In the genomic region with DNA sequence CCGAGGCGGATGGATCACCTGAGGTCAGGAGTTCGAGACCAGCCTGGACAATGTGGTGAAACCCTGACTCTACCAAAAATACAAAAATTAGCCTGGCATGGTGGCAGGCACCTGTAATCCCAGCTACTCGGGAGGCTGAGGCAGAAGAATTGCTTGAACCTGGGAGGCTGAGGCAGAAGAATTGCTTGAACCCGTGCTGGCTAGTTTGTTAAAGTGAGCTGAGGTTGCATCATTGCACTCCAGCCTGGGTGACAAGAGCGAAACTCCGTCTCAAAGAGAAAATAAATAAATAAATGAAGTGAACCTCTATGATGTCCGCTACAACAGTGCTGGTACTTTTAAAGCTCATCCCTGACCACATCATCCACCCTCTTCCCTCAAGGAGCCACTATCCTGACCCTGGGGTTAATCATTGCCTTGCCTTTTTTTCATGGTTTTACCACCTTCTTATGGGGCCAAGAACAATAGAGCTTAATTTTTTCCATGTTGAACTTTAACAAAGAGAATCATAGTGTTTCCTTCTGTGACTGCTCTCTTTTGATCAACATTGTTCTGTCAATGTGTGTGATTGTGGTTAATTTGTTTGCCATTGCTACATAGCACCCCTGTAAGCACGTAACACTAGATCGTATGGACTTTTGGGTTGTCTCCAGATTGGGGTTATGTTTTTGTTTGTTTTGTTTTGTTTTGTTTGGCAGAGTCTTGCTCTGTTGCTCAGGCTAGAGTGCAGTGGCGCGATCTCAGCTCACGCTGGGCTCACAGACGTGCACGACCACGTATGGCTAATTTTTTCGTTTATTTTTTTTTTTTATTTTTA, we compare ENCODE assay signal across 18 cellular contexts. TPM values are rescaled to one million over a fixed set of nuclear protein-coding genes. Genes with fewer than 3 reads are reported as not detected.
DNase-seq lines count a peak whose midpoint lies in the region; ATAC-seq, FAIRE-seq and TF ChIP-seq lines count a peak whose summit lies in the region.
"Had no signal": no experiment of that assay in that cellular context is flagged by ENCODE, and none has a peak within 500 bp of the region (broad histone marks: within the 10 kb centered on the region; RNA-seq: fewer than 3 reads in every experiment).

No MANE protein-coding gene starts in this region.

- H3K79me2 ChIP-seq in HepG2 (ENCODE audit: insufficient read depth, low read length), result no peaks in the 10 kb centered on the region

- H3K4me3 Mint-ChIP-seq in stimulated activated effector memory CD8-positive, alpha-beta T cell treated with anti-CD3 and anti-CD28 coated beads, Interleukin-12 subunit alpha, Interleukin-12 subunit beta, amount 100 ng/mL, for 72 hours, result no peak overlapping the region
- H3K4me3 Mint-ChIP-seq: activated CD4-positive, alpha-beta T cell treated with anti-CD3 and anti-CD28 coated beads for 36 hours; CD8-positive, alpha-beta memory T cell; central memory CD8-positive, alpha-beta T cell; GM23338; T-helper 1 cell treated with Interleukin-12 subunit alpha and Interleukin-12 subunit beta and Interleukin-4 antibody, amounts not matched to agents 30 μg/mL and 1 μg/mL, for 36 hours had no signal

- CTCF ChIA-PET in HepG2 (lab: Yijun Ruan, JAX; ENCODE audit: low intra/inter-chr PET ratio, low total read pairs), result no interaction called here

- TF ChIP-seq RAD21 in HepG2 (CRISPR knock-in tag; IDR thresholded peaks at IDR 0.05), result no peak

- H2AFZ ChIP-seq in HepG2 (ENCODE audit: low read length), result no peak overlapping the region
- H2AFZ ChIP-seq: GM23338 had no signal

- no peak overlapping the region; a peak in 1 of 6 replicates for H3K4me3 ChIP-seq in HepG2 (replicated peaks in 1 of 3; ENCODE audit: insufficient read depth in 1 of 3, low read depth in 2 of 3, low read length in 3 of 3)
- H3K4me3 ChIP-seq: GM23338, thyroid gland had no signal

- in situ Hi-C loops in HepG2 (cut with HindIII; ENCODE audit: extremely low pct_ligation_motif_present, low pct_unique_long_range_greater_than_20kb), result loop anchor here (5.0 kb wide), 1 partner anchor 97 kb away; no protein-coding TSS in a partner anchor

- intact Hi-C loops in HepG2 (cut with micrococcal nuclease; ENCODE audit: unreplicated experiment), result loop anchor here (5.0 kb wide), 1 partner anchor 77 kb away; a partner anchor contains a TSS

- no peak overlapping the region for H3K27ac Mint-ChIP-seq in stimulated activated effector memory CD8-positive, alpha-beta T cell treated with anti-CD3 and anti-CD28 coated beads, Interleukin-12 subunit alpha, Interleukin-12 subunit beta, amount 100 ng/mL, for 72 hours
- H3K27ac Mint-ChIP-seq: activated CD4-positive, alpha-beta T cell treated with anti-CD3 and anti-CD28 coated beads for 36 hours; CD8-positive, alpha-beta memory T cell; GM23338; T-helper 1 cell treated with Interleukin-12 subunit alpha and Interleukin-12 subunit beta and Interleukin-4 antibody, amounts not matched to agents 30 μg/mL and 1 μg/mL, for 36 hours had no signal

- no peak for TF ChIP-seq POLR2A in HepG2 (IDR thresholded peaks at IDR 0.05; ENCODE audit: insufficient read depth in 1 of 2, low read depth in 2 of 2, low read length in 2 of 2)

- peak; percentile 61 for ATAC-seq in HepG2
- ATAC-seq in stimulated activated effector memory CD8-positive, alpha-beta T cell treated with anti-CD3 and anti-CD28 coated beads, Interleukin-12 subunit alpha, Interleukin-12 subunit beta, amount 100 ng/mL, for 72 hours, result no peak
- ATAC-seq: activated CD4-positive, alpha-beta T cell treated with anti-CD3 and anti-CD28 coated beads for 36 hours; GM23338 had no signal

- TF ChIP-seq CTCF in HepG2 (CRISPR knock-in tag; IDR thresholded peaks at IDR 0.05), result no peak

- 36% methylated on average over 17 of the region's 17 CpGs for WGBS in HepG2 (ENCODE audit: low lambda C conversion rate)

- peak; percentile 19 for DNase-seq in DMS153 (lab: John Stamatoyannopoulos, UW)
- no peak for DNase-seq in DMS153 treated with DMSO at 0.1 percent for 48 hours (lab: John Stamatoyannopoulos, UW; ENCODE audit: unreplicated experiment)
- DNase-seq in RCC 7860 (ENCODE audit: low spot score), result no peak
- DNase-seq in HepG2 (ENCODE audit: low spot score), result peak; percentile 82
- no peak for DNase-seq in stimulated activated effector memory CD8-positive, alpha-beta T cell treated with anti-CD3 and anti-CD28 coated beads, Interleukin-12 subunit alpha, Interleukin-12 subunit beta, amount 100 ng/mL, for 72 hours (ENCODE audit: low spot score in 2 of 2)
- DNase-seq in NCI-H1694 (lab: John Stamatoyannopoulos, UW), result no peak
- DNase-seq: activated CD4-positive, alpha-beta T cell treated with anti-CD3 and anti-CD28 coated beads for 36 hours; activated T-cell treated with anti-CD3 and anti-CD28 coated beads for 4 hours; CD8-positive, alpha-beta memory T cell; head of caudate nucleus; NCI-H2171 treated with DMSO at 0.1 percent for 48 hours had no signal

- H3K27ac ChIP-seq in HepG2 (ENCODE audit: extremely low read length, insufficient read depth, low read length), result peak overlapping the region; percentile 28
- H3K27ac ChIP-seq: 22Rv1, thyroid gland had no signal

- peak; percentile 8 for FAIRE-seq in RCC 7860 (lab: Jason Lieb, UNC)
- no peak for FAIRE-seq in HepG2 (lab: Jason Lieb, UNC)

- TF ChIP-seq EP300 in HepG2 (IDR thresholded peaks at IDR 0.05; ENCODE audit: low read depth in 2 of 2, low read length in 2 of 2) (peak; percentile 44 to 70; a peak in 1 of 4 replicates), HepG2 (CRISPR knock-in tag; IDR thresholded peaks at IDR 0.05; ENCODE audit: borderline replicate concordance) (no peak)

- H3K27me3 ChIP-seq in HepG2 (ENCODE audit: control insufficient read depth in 1 of 2, insufficient read depth in 2 of 2, low read length in 2 of 2), result no peaks in the 10 kb centered on the region
- H3K27me3 ChIP-seq: thyroid gland had no signal

- POLR2A ChIA-PET in HepG2 (lab: Yijun Ruan, JAX), result interaction anchor here (0.7 to 1.8 kb wide), 13 partner anchors 9 to 108 kb away, joined by 3 to 13 read pairs (median 4); a partner anchor contains a TSS

- peak overlapping the region; percentile 48 for H3K4me2 ChIP-seq in HepG2 (ENCODE audit: low read depth, low read length)
- H3K4me2 ChIP-seq: GM23338 had no signal

- BruUV-seq in HepG2 (replicated peaks; lab: Mats Ljungman, UMichigan), result no TSS peak

- H3K9me3 Mint-ChIP-seq in stimulated activated effector memory CD8-positive, alpha-beta T cell treated with anti-CD3 and anti-CD28 coated beads, Interleukin-12 subunit alpha, Interleukin-12 subunit beta, amount 100 ng/mL, for 72 hours, result no peaks in the 10 kb centered on the region
- H3K9me3 Mint-ChIP-seq: CD8-positive, alpha-beta memory T cell; central memory CD8-positive, alpha-beta T cell; GM23338; T-helper 1 cell treated with Interleukin-12 subunit alpha and Interleukin-12 subunit beta and Interleukin-4 antibody, amounts not matched to agents 30 μg/mL and 1 μg/mL, for 36 hours had no signal

- H3K36me3 ChIP-seq in HepG2 (replicated peaks in 1 of 2; ENCODE audit: control insufficient read depth in 1 of 2, insufficient read depth in 2 of 2, low read length in 2 of 2), result peaks cover 0 to 1% of the 10 kb centered on the region in 2 experiments; a peak in 2 of 5 replicates
- H3K36me3 ChIP-seq: thyroid gland had no signal

- H3K4me1 Mint-ChIP-seq in stimulated activated effector memory CD8-positive, alpha-beta T cell treated with anti-CD3 and anti-CD28 coated beads, Interleukin-12 subunit alpha, Interleukin-12 subunit beta, amount 100 ng/mL, for 72 hours, result no peaks in the 10 kb centered on the region
- H3K4me1 Mint-ChIP-seq: activated CD4-positive, alpha-beta T cell treated with anti-CD3 and anti-CD28 coated beads for 36 hours; CD8-positive, alpha-beta memory T cell; central memory CD8-positive, alpha-beta T cell; GM23338 had no signal

- peaks cover 35% of the 10 kb centered on the region for H3K4me1 ChIP-seq in HepG2 (ENCODE audit: insufficient read depth, low read length)
- H3K4me1 ChIP-seq: thyroid gland had no signal

- H3K36me3 Mint-ChIP-seq in stimulated activated effector memory CD8-positive, alpha-beta T cell treated with anti-CD3 and anti-CD28 coated beads, Interleukin-12 subunit alpha, Interleukin-12 subunit beta, amount 100 ng/mL, for 72 hours, result no peaks in the 10 kb centered on the region

- no peaks in the 10 kb centered on the region for H3K9me3 ChIP-seq in HepG2 (ENCODE audit: low read length)
- H3K9me3 ChIP-seq: thyroid gland had no signal

- peak overlapping the region; percentile 6; the same call in 1 of the 2 replicates for H3K9ac ChIP-seq in HepG2 (ENCODE audit: insufficient read depth, low read depth, low read length)

- no peaks in the 10 kb centered on the region for H4K20me1 ChIP-seq in HepG2 (ENCODE audit: insufficient read depth, low read length)

RNA-seq across cellular contexts. Expression of a gene that starts 17.1 kb away (rescaled TPM):
- total RNA-seq in HepG2 (2016; rRNA removed; fragmentation: Illumina TruSeq; extraction: Trizol), result 130 and 207 TPM in 2 replicates
- 237 and 301 TPM in 2 replicates for total RNA-seq in HepG2 (2016; cell fraction: cytosol; rRNA removed; fragmentation: Illumina TruSeq; extraction: Trizol; ENCODE audit: low read depth)
- 124 and 208 TPM in 2 replicates for total RNA-seq in HepG2 (2016; cell fraction: insoluble cytoplasmic fraction; rRNA removed; fragmentation: Illumina TruSeq; extraction: Trizol)
- 240 and 276 TPM in 2 replicates for total RNA-seq in HepG2 (2016; cell fraction: membrane; rRNA removed; fragmentation: Illumina TruSeq; extraction: Trizol)
- total RNA-seq in HepG2 (2016; cell fraction: nucleus; rRNA removed; fragmentation: Illumina TruSeq; extraction: Trizol), result 132 and 154 TPM in 2 replicates
- polyA plus RNA-seq in HepG2 (2011; rRNA removed), result 280 and 382 TPM in 2 replicates
- 388 and 397 TPM in 2 replicates for polyA plus RNA-seq in HepG2 (2011; cell fraction: cytosol; rRNA removed)
- 165 and 172 TPM in 2 replicates for polyA plus RNA-seq in HepG2 (2011; cell fraction: nucleus; rRNA removed)
- 120 and 153 TPM in 2 replicates for polyA plus RNA-seq in HepG2 (2012)
- 273 and 357 TPM in 2 replicates for polyA plus RNA-seq in HepG2 (2016; cell fraction: cytosol; fragmentation: Illumina TruSeq; extraction: Trizol; ENCODE audit: low read depth)
- polyA plus RNA-seq in HepG2 (2016; cell fraction: insoluble cytoplasmic fraction; fragmentation: Illumina TruSeq; extraction: Trizol; ENCODE audit: low read depth), result 125 and 139 TPM in 2 replicates
- polyA plus RNA-seq in HepG2 (2016; cell fraction: membrane; fragmentation: Illumina TruSeq; extraction: Trizol; ENCODE audit: low read depth), result 241 and 285 TPM in 2 replicates
- polyA plus RNA-seq in HepG2 (2016; cell fraction: nucleus; fragmentation: Illumina TruSeq; extraction: Trizol; ENCODE audit: insufficient read depth, low read depth), result 232 and 249 TPM in 2 replicates
- 164 and 175 TPM in 2 replicates for polyA minus RNA-seq in HepG2 (2011; rRNA and poly(A)+ RNA removed; ENCODE audit: low replicate concordance)
- 98.3 and 110 TPM in 2 replicates for polyA minus RNA-seq in HepG2 (2011; cell fraction: cytosol; rRNA and poly(A)+ RNA removed)
- 161 and 181 TPM in 2 replicates for polyA minus RNA-seq in HepG2 (2011; cell fraction: nucleus; rRNA and poly(A)+ RNA removed)

RNA-seq across cellular contexts. Expression of a gene that starts 17.3 kb away (rescaled TPM):
- total RNA-seq in HepG2 (2016; rRNA removed; fragmentation: Illumina TruSeq; extraction: Trizol), result 73.9 and 135 TPM in 2 replicates
- 30.4 and 34.3 TPM in 2 replicates for total RNA-seq in HepG2 (2016; cell fraction: cytosol; rRNA removed; fragmentation: Illumina TruSeq; extraction: Trizol; ENCODE audit: low read depth)
- 73.5 and 136 TPM in 2 replicates for total RNA-seq in HepG2 (2016; cell fraction: insoluble cytoplasmic fraction; rRNA removed; fragmentation: Illumina TruSeq; extraction: Trizol)
- total RNA-seq in HepG2 (2016; cell fraction: membrane; rRNA removed; fragmentation: Illumina TruSeq; extraction: Trizol), result 79.1 and 85.5 TPM in 2 replicates
- 134 and 158 TPM in 2 replicates for total RNA-seq in HepG2 (2016; cell fraction: nucleus; rRNA removed; fragmentation: Illumina TruSeq; extraction: Trizol)
- polyA plus RNA-seq in HepG2 (2011; rRNA removed), result 417 and 462 TPM in 2 replicates
- 356 and 373 TPM in 2 replicates for polyA plus RNA-seq in HepG2 (2011; cell fraction: cytosol; rRNA removed)
- 1,568 and 1,774 TPM in 2 replicates for polyA plus RNA-seq in HepG2 (2011; cell fraction: nucleus; rRNA removed)
- 192 and 216 TPM in 2 replicates for polyA plus RNA-seq in HepG2 (2012)
- 27.4 and 30.4 TPM in 2 replicates for polyA plus RNA-seq in HepG2 (2016; cell fraction: cytosol; fragmentation: Illumina TruSeq; extraction: Trizol; ENCODE audit: low read depth)
- polyA plus RNA-seq in HepG2 (2016; cell fraction: insoluble cytoplasmic fraction; fragmentation: Illumina TruSeq; extraction: Trizol; ENCODE audit: low read depth), result 63.2 and 70.8 TPM in 2 replicates
- 56.1 and 58.9 TPM in 2 replicates for polyA plus RNA-seq in HepG2 (2016; cell fraction: membrane; fragmentation: Illumina TruSeq; extraction: Trizol; ENCODE audit: low read depth)
- 255 and 265 TPM in 2 replicates for polyA plus RNA-seq in HepG2 (2016; cell fraction: nucleus; fragmentation: Illumina TruSeq; extraction: Trizol; ENCODE audit: insufficient read depth, low read depth)
- polyA minus RNA-seq in HepG2 (2011; rRNA and poly(A)+ RNA removed; ENCODE audit: low replicate concordance), result 193 and 937 TPM in 2 replicates
- polyA minus RNA-seq in HepG2 (2011; cell fraction: cytosol; rRNA and poly(A)+ RNA removed), result 155 and 193 TPM in 2 replicates
- 359 and 416 TPM in 2 replicates for polyA minus RNA-seq in HepG2 (2011; cell fraction: nucleus; rRNA and poly(A)+ RNA removed)

RNA-seq across cellular contexts. Expression of a gene that starts 22.4 kb away (rescaled TPM):
- 21.5 and 21.7 TPM in 2 replicates for total RNA-seq in HepG2 (2016; rRNA removed; fragmentation: Illumina TruSeq; extraction: Trizol)
- 10.8 and 11.1 TPM in 2 replicates for total RNA-seq in HepG2 (2016; cell fraction: cytosol; rRNA removed; fragmentation: Illumina TruSeq; extraction: Trizol; ENCODE audit: low read depth)
- 16.3 and 22.5 TPM in 2 replicates for total RNA-seq in HepG2 (2016; cell fraction: insoluble cytoplasmic fraction; rRNA removed; fragmentation: Illumina TruSeq; extraction: Trizol)
- total RNA-seq in HepG2 (2016; cell fraction: membrane; rRNA removed; fragmentation: Illumina TruSeq; extraction: Trizol), result 11.0 and 11.4 TPM in 2 replicates
- 33.1 and 40.6 TPM in 2 replicates for total RNA-seq in HepG2 (2016; cell fraction: nucleus; rRNA removed; fragmentation: Illumina TruSeq; extraction: Trizol)
- polyA plus RNA-seq in HepG2 (2011; rRNA removed), result 37.0 and 43.1 TPM in 2 replicates
- polyA plus RNA-seq in HepG2 (2011; cell fraction: cytosol; rRNA removed), result 15.7 and 25.3 TPM in 2 replicates
- polyA plus RNA-seq in HepG2 (2011; cell fraction: nucleus; rRNA removed), result 233 and 267 TPM in 2 replicates
- 31.5 and 37.5 TPM in 2 replicates for polyA plus RNA-seq in HepG2 (2012)
- 5.5 and 5.9 TPM in 2 replicates for polyA plus RNA-seq in HepG2 (2016; cell fraction: cytosol; fragmentation: Illumina TruSeq; extraction: Trizol; ENCODE audit: low read depth)
- 19.5 and 31.5 TPM in 2 replicates for polyA plus RNA-seq in HepG2 (2016; cell fraction: insoluble cytoplasmic fraction; fragmentation: Illumina TruSeq; extraction: Trizol; ENCODE audit: low read depth)
- 11.5 and 14.8 TPM in 2 replicates for polyA plus RNA-seq in HepG2 (2016; cell fraction: membrane; fragmentation: Illumina TruSeq; extraction: Trizol; ENCODE audit: low read depth)
- polyA plus RNA-seq in HepG2 (2016; cell fraction: nucleus; fragmentation: Illumina TruSeq; extraction: Trizol; ENCODE audit: insufficient read depth, low read depth), result 63.8 and 69.6 TPM in 2 replicates
- polyA minus RNA-seq in HepG2 (2011; rRNA and poly(A)+ RNA removed; ENCODE audit: low replicate concordance), result 159 and 251 TPM in 2 replicates
- 44.5 and 51.3 TPM in 2 replicates for polyA minus RNA-seq in HepG2 (2011; cell fraction: cytosol; rRNA and poly(A)+ RNA removed)
- polyA minus RNA-seq in HepG2 (2011; cell fraction: nucleus; rRNA and poly(A)+ RNA removed), result 140 and 150 TPM in 2 replicates

RNA-seq across cellular contexts. Expression of a gene that starts 45.9 kb away (rescaled TPM):
- total RNA-seq in HepG2 (2016; rRNA removed; fragmentation: Illumina TruSeq; extraction: Trizol), result 0.02 and 0.04 TPM in 2 replicates
- not detected in 2 replicates for total RNA-seq in HepG2 (2016; cell fraction: cytosol; rRNA removed; fragmentation: Illumina TruSeq; extraction: Trizol; ENCODE audit: low read depth)
- total RNA-seq in HepG2 (2016; cell fraction: insoluble cytoplasmic fraction; rRNA removed; fragmentation: Illumina TruSeq; extraction: Trizol), result 0.15 TPM in 1 of 2 replicates, not detected in the other
- total RNA-seq in HepG2 (2016; cell fraction: membrane; rRNA removed; fragmentation: Illumina TruSeq; extraction: Trizol), result not detected in 2 replicates
- total RNA-seq in HepG2 (2016; cell fraction: nucleus; rRNA removed; fragmentation: Illumina TruSeq; extraction: Trizol), result not detected in 2 replicates
- 1.4 TPM in 2 replicates for polyA plus RNA-seq in HepG2 (2011; rRNA removed)
- 0.98 and 1.1 TPM in 2 replicates for polyA plus RNA-seq in HepG2 (2011; cell fraction: cytosol; rRNA removed)
- polyA plus RNA-seq in HepG2 (2011; cell fraction: nucleus; rRNA removed), result 1.7 and 2.0 TPM in 2 replicates
- 0.80 and 1.5 TPM in 2 replicates for polyA plus RNA-seq in HepG2 (2012)
- not detected in 2 replicates for polyA plus RNA-seq in HepG2 (2016; cell fraction: cytosol; fragmentation: Illumina TruSeq; extraction: Trizol; ENCODE audit: low read depth)
- not detected in 2 replicates for polyA plus RNA-seq in HepG2 (2016; cell fraction: insoluble cytoplasmic fraction; fragmentation: Illumina TruSeq; extraction: Trizol; ENCODE audit: low read depth)
- not detected in 2 replicates for polyA plus RNA-seq in HepG2 (2016; cell fraction: membrane; fragmentation: Illumina TruSeq; extraction: Trizol; ENCODE audit: low read depth)
- 0.12 TPM in 1 of 2 replicates, not detected in the other for polyA plus RNA-seq in HepG2 (2016; cell fraction: nucleus; fragmentation: Illumina TruSeq; extraction: Trizol; ENCODE audit: insufficient read depth, low read depth)
- polyA minus RNA-seq in HepG2 (2011; rRNA and poly(A)+ RNA removed; ENCODE audit: low replicate concordance), result 1.3 TPM in 1 of 2 replicates, not detected in the other
- polyA minus RNA-seq in HepG2 (2011; cell fraction: cytosol; rRNA and poly(A)+ RNA removed), result 0.49 and 0.70 TPM in 2 replicates
- polyA minus RNA-seq in HepG2 (2011; cell fraction: nucleus; rRNA and poly(A)+ RNA removed), result 0.52 and 0.62 TPM in 2 replicates
- total RNA-seq: CD8-positive, alpha-beta memory T cell; myocyte; pulmonary artery endothelial cell had no signal
- polyA plus RNA-seq: CD8-positive, alpha-beta memory T cell had no signal

RNA-seq across cellular contexts. Expression of a gene that starts 55.5 kb away (rescaled TPM):
- total RNA-seq in HepG2 (2016; rRNA removed; fragmentation: Illumina TruSeq; extraction: Trizol), result not detected in 2 replicates
- not detected in 2 replicates for total RNA-seq in HepG2 (2016; cell fraction: cytosol; rRNA removed; fragmentation: Illumina TruSeq; extraction: Trizol; ENCODE audit: low read depth)
- total RNA-seq in HepG2 (2016; cell fraction: insoluble cytoplasmic fraction; rRNA removed; fragmentation: Illumina TruSeq; extraction: Trizol), result not detected in 2 replicates
- not detected in 2 replicates for total RNA-seq in HepG2 (2016; cell fraction: membrane; rRNA removed; fragmentation: Illumina TruSeq; extraction: Trizol)
- total RNA-seq in HepG2 (2016; cell fraction: nucleus; rRNA removed; fragmentation: Illumina TruSeq; extraction: Trizol), result not detected in 2 replicates
- polyA plus RNA-seq in HepG2 (2011; rRNA removed), result not detected in 2 replicates
- polyA plus RNA-seq in HepG2 (2011; cell fraction: cytosol; rRNA removed), result not detected in 2 replicates
- not detected in 2 replicates for polyA plus RNA-seq in HepG2 (2011; cell fraction: nucleus; rRNA removed)
- not detected in 2 replicates for polyA plus RNA-seq in HepG2 (2012)
- not detected in 2 replicates for polyA plus RNA-seq in HepG2 (2016; cell fraction: cytosol; fragmentation: Illumina TruSeq; extraction: Trizol; ENCODE audit: low read depth)
- polyA plus RNA-seq in HepG2 (2016; cell fraction: insoluble cytoplasmic fraction; fragmentation: Illumina TruSeq; extraction: Trizol; ENCODE audit: low read depth), result not detected in 2 replicates
- not detected in 2 replicates for polyA plus RNA-seq in HepG2 (2016; cell fraction: membrane; fragmentation: Illumina TruSeq; extraction: Trizol; ENCODE audit: low read depth)
- not detected in 2 replicates for polyA plus RNA-seq in HepG2 (2016; cell fraction: nucleus; fragmentation: Illumina TruSeq; extraction: Trizol; ENCODE audit: insufficient read depth, low read depth)
- not detected in 2 replicates for polyA minus RNA-seq in HepG2 (2011; rRNA and poly(A)+ RNA removed; ENCODE audit: low replicate concordance)
- not detected in 2 replicates for polyA minus RNA-seq in HepG2 (2011; cell fraction: cytosol; rRNA and poly(A)+ RNA removed)
- not detected in 2 replicates for polyA minus RNA-seq in HepG2 (2011; cell fraction: nucleus; rRNA and poly(A)+ RNA removed)
- total RNA-seq: activated CD4-positive, alpha-beta T cell treated with anti-CD3 and anti-CD28 coated beads for 36 hours; CD8-positive, alpha-beta memory T cell; GM23338; myocyte; pulmonary artery endothelial cell had no signal
- polyA plus RNA-seq: CD8-positive, alpha-beta memory T cell; GM23338 had no signal

Comparison
In these comparisons a context has a peak if more than half of its experiments do, and no peak if none do; other contexts are left out.
1. DNase-seq: peak in DMS153 (single experiment) and HepG2 (single experiment); none in DMS153 treated with DMSO at 0.1 percent for 48 hours (single experiment), RCC 7860 (single experiment), stimulated activated effector memory CD8-positive, alpha-beta T cell treated with anti-CD3 and anti-CD28 coated beads, Interleukin-12 subunit alpha, Interleukin-12 subunit beta, amount 100 ng/mL, for 72 hours (0 of 2) and NCI-H1694 (single experiment).